Comparison of ENCODE assay signal across 10 cellular contexts in the genomic region with DNA sequence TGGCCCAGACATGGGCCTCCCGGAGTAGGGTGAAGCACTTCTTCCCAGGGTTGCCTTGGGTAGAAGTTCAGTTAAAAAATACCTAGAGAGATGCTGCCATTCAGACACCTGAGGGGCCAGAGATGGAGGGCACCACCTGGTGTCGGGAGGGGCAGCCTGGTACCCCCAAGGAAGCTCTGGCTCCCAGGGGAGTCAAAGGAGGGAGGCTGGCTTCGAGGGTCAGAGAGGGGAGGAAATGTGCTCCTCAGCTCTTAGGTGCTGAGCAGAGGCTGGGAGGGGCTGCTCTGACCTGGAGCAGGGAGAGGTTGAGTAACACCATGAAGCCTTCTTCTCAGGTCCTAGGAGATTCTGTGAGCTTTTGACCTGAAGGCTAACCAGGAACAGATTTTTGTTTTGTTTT. TPM values are rescaled to one million over a fixed set of nuclear protein-coding genes. Genes with fewer than 3 reads are reported as not detected.
DNase-seq lines count a peak whose midpoint lies in the region; ATAC-seq, FAIRE-seq and TF ChIP-seq lines count a peak whose summit lies in the region.
"Had no signal": no experiment of that assay in that cellular context is flagged by ENCODE, and none has a peak within 500 bp of the region (broad histone marks: within the 10 kb centered on the region; RNA-seq: fewer than 3 reads in every experiment).

No MANE protein-coding gene starts in this region.

- POLR2A ChIA-PET in GM12878 (lab: Charles Lee) = interaction anchor here (0.9 to 1.2 kb wide), 2 partner anchors 34 to 194 kb away, joined by 3 read pairs; no protein-coding TSS in a partner anchor

- no peak overlapping the region for H3K9ac ChIP-seq in GM12878 (ENCODE audit: control insufficient read depth, insufficient read depth, low read length)

- H3K9me3 ChIP-seq in heart right ventricle (no peaks in the 10 kb centered on the region), GM12878 (replicated peaks; ENCODE audit: control insufficient read depth, insufficient read depth, low read length) (no peaks in the 10 kb centered on the region), muscle layer of duodenum (ENCODE audit: control insufficient read depth in 1 of 2, low read length in 2 of 2) (no peaks in the 10 kb centered on the region), aorta (ENCODE audit: control insufficient read depth, low read length) (no peaks in the 10 kb centered on the region)
- H3K9me3 ChIP-seq: SJCRH30 had no signal

- H2AFZ ChIP-seq in GM12878 (ENCODE audit: control insufficient read depth, low read depth, low read length) = peak overlapping the region; percentile 34; the same call in 1 of the 2 replicates

- TF ChIP-seq CTCF in heart right ventricle (IDR thresholded peaks at IDR 0.05) (no peak), GM12878 (IDR thresholded peaks at IDR 0.05 in 2 of 3, conservative IDR thresholded peaks at IDR 0.05 in 1 of 3; ENCODE audit: control insufficient read depth in 2 of 3, extremely low read depth in 1 of 3, insufficient read depth in 1 of 3, low read depth in 3 of 3, low read length in 3 of 3) (no peak)

- H3K4me2 ChIP-seq in GM12878 (ENCODE audit: control insufficient read depth, insufficient read depth) = peak overlapping the region; percentile 78

- FAIRE-seq in GM12878 (lab: Jason Lieb, UNC) = no peak
- FAIRE-seq: G401.6 had no signal

- H3K36me3 ChIP-seq in heart right ventricle = peaks cover 0 to 17% (median 0%) of the 10 kb centered on the region in 9 donors
- H3K36me3 ChIP-seq in GM12878 (ENCODE audit: control insufficient read depth in 2 of 2, insufficient read depth in 2 of 2, low read length in 1 of 2) = no peaks in the 10 kb centered on the region
- no peaks in the 10 kb centered on the region for H3K36me3 ChIP-seq in muscle layer of duodenum (ENCODE audit: control insufficient read depth in 1 of 2, insufficient read depth in 2 of 2, low read length in 2 of 2)
- H3K36me3 ChIP-seq in aorta (ENCODE audit: control insufficient read depth in 1 of 2, insufficient read depth in 2 of 2, low read length in 1 of 2) = no peaks in the 10 kb centered on the region
- H3K36me3 ChIP-seq: SJCRH30 had no signal

- TF ChIP-seq RAD21 in GM12878 (IDR thresholded peaks at IDR 0.05; ENCODE audit: insufficient read depth, low read depth, low read length) = no peak

- SMC1A ChIA-PET in GM12878 (lab: Charles Lee; ENCODE audit: uncharacterized antibody, unreplicated experiment) = interaction anchor here (1.6 to 2.6 kb wide), 2 partner anchors 51 to 144 kb away, joined by 3 to 20 read pairs; partner anchors contain the start of gene ALG8

- H3K4me3 ChIP-seq in heart right ventricle = peak overlapping the region in 8 of 10 donors; percentile 77 to 89 (median 84)
- H3K4me3 ChIP-seq in GM12878 = peak overlapping the region; percentile 82; the same call in 1 of the 2 replicates
- H3K4me3 ChIP-seq in muscle layer of duodenum (ENCODE audit: low read depth in 1 of 2, low read length in 2 of 2) = peak overlapping the region; percentile 82 to 97
- peak overlapping the region in 1 of 2 donors; percentile 77 for H3K4me3 ChIP-seq in aorta (ENCODE audit: low read length in 2 of 2)

- no TSS peak for BruUV-seq in GM12878 (replicated peaks; lab: Mats Ljungman, UMichigan)

- WGBS in heart right ventricle, 2 donors = 47 to 55% methylated on average over 3 of the region's 3 CpGs
- 25% methylated on average over 3 of the region's 3 CpGs for WGBS in GM12878 (ENCODE audit: insufficient coverage, insufficient replicate concordance, low lambda C conversion rate, missing lambda C conversion rate)
- 16 to 17% methylated on average over 3 of the region's 3 CpGs for WGBS in aorta, 2 donors

- TF ChIP-seq EP300 in GM12878 (IDR thresholded peaks at IDR 0.05; ENCODE audit: borderline replicate concordance in 1 of 2, control insufficient read depth in 1 of 2, low read depth in 2 of 2, low read length in 2 of 2) = no peak

- ATAC-seq in heart right ventricle = no peak
- ATAC-seq in left ventricle myocardium superior = no peak
- ATAC-seq in GM12878 = no peak
- ATAC-seq in aorta (ENCODE audit: low FRiP score) = no peak
- no peak for ATAC-seq in GM19395 (IDR thresholded peaks at IDR 0.05; ENCODE audit: unreplicated experiment)

- in situ Hi-C loops in GM12878 (cut with MboI) = no loop called here

- TF ChIP-seq POLR2A in GM12878 (IDR thresholded peaks at IDR 0.05; ENCODE audit: low read depth, low read length) (no peak), erythroblast (IDR thresholded peaks at IDR 0.05; ENCODE audit: low read length) (no peak)

- DNase-seq in heart right ventricle (no peak), left ventricle myocardium superior (no peak), GM12878 (ENCODE audit: low read depth, low spot score) (no peak), aorta (peak; percentile 52 to 70), NCI-H1436 treated with DMSO at 0.1 percent for 48 hours (lab: John Stamatoyannopoulos, UW) (no peak), erythroblast (lab: John Stamatoyannopoulos, UW) (no peak)
- DNase-seq: SJCRH30 had no signal

- H3K27ac ChIP-seq in heart right ventricle (peak overlapping the region in 5 of 10 donors; percentile 17 to 90 (median 84)), GM12878 (ENCODE audit: control insufficient read depth, insufficient read depth) (no peak overlapping the region), muscle layer of duodenum (ENCODE audit: low read length) (peak overlapping the region; percentile 45), aorta (ENCODE audit: low read depth in 1 of 2, low read length in 2 of 2) (no peak overlapping the region)
- H3K27ac ChIP-seq: SJCRH30 had no signal

- intact Hi-C loops in heart right ventricle (cut with DNase I) (loop anchor here in 5 of 10 donors (2.0 to 5.0 kb wide), 4 partner anchors 48 to 113 kb away; partner anchors contain the start of genes ALG8 (in 3 of the 5) and NDUFC2 (in 1 of the 5)), left ventricle myocardium superior (cut with micrococcal nuclease) (no loop called here), GM12878 (cut with micrococcal nuclease; ENCODE audit: unreplicated experiment) (loop anchor here (2.0 to 10.0 kb wide), 2 partner anchors 33 to 195 kb away; partner anchors contain the start of gene INTS4), aorta (cut with DNase I) (loop anchor here (2.0 to 5.0 kb wide), 4 partner anchors 38 to 227 kb away; partner anchors contain the start of genes ALG8 (in 1 of the 2) and GAB2 (in 1 of the 2))

- H3K4me1 ChIP-seq in heart right ventricle = peaks cover 6 to 63% (median 36%) of the 10 kb centered on the region in 9 donors
- peaks cover 14% of the 10 kb centered on the region for H3K4me1 ChIP-seq in GM12878 (ENCODE audit: control insufficient read depth, insufficient read depth, low read length)
- H3K4me1 ChIP-seq in muscle layer of duodenum (ENCODE audit: control insufficient read depth in 1 of 2, insufficient read depth in 2 of 2, low read length in 2 of 2) = peaks cover 0 to 31% of the 10 kb centered on the region in 2 donors
- peaks cover 0 to 5% of the 10 kb centered on the region in 2 donors for H3K4me1 ChIP-seq in aorta (ENCODE audit: control insufficient read depth in 1 of 2, insufficient read depth in 2 of 2, low read length in 2 of 2)

- no peaks in the 10 kb centered on the region for H3K27me3 ChIP-seq in heart right ventricle
- no peaks in the 10 kb centered on the region for H3K27me3 ChIP-seq in GM12878 (replicated peaks in 1 of 2; ENCODE audit: control insufficient read depth in 2 of 2, insufficient read depth in 2 of 2, low read length in 1 of 2)
- H3K27me3 ChIP-seq in muscle layer of duodenum (ENCODE audit: low read depth, low read length) = no peaks in the 10 kb centered on the region
- H3K27me3 ChIP-seq in aorta (ENCODE audit: control insufficient read depth in 1 of 2, insufficient read depth in 2 of 2, low read length in 1 of 2) = no peaks in the 10 kb centered on the region
- H3K27me3 ChIP-seq: SJCRH30 had no signal

- H4K20me1 ChIP-seq in GM12878 (ENCODE audit: control insufficient read depth, insufficient read depth) = no peaks in the 10 kb centered on the region

- CTCF ChIA-PET in GM12878 (lab: Yijun Ruan, JAX) = interaction anchor here (0.9 to 3.2 kb wide), 3 partner anchors 38 to 375 kb away, joined by 3 to 13 read pairs (median 10); no protein-coding TSS in a partner anchor

- RAD21 ChIA-PET in GM12878 (lab: Charles Lee; ENCODE audit: unreplicated experiment) = interaction anchor here (0.5 to 2.5 kb wide), 5 partner anchors 48 to 335 kb away, joined by 3 to 8 read pairs (median 3); partner anchors contain the start of gene ALG8

- H3K79me2 ChIP-seq in GM12878 (ENCODE audit: control insufficient read depth, insufficient read depth, low read length) = no peaks in the 10 kb centered on the region

RNA-seq across cellular contexts. Expression of gene USP35, which starts 1.1 kb away (rescaled TPM):
- 1 to 10 TPM; 3.6 to 6.6 (median 5.2) TPM for total RNA-seq in heart right ventricle
- polyA plus RNA-seq in heart right ventricle = 1 to 10 TPM; 4.1 to 7.3 TPM
- 4.7 TPM for total RNA-seq in left ventricle myocardium superior
- 13.2 and 14.3 TPM in 2 replicates for total RNA-seq in GM12878 (2013; cell fraction: nucleolus; rRNA removed)
- 2.9 and 3.9 TPM in 2 replicates for total RNA-seq in GM12878 (2014; rRNA removed)
- total RNA-seq in GM12878 (2014; rRNA removed; fragmentation: Illumina TruSeq; extraction: Trizol) = 2.3 and 3.1 TPM in 2 replicates
- total RNA-seq in GM12878 (2021) = 5.6 and 6.4 TPM in 2 replicates
- 1.1 TPM for polyA plus RNA-seq in GM12878 (2011; ENCODE audit: low read depth)
- polyA plus RNA-seq in GM12878 (2011; rRNA removed) = 2.7 and 3.4 TPM in 2 replicates
- 3.2 and 4.3 TPM in 2 replicates for polyA plus RNA-seq in GM12878 (2011; cell fraction: cytosol; rRNA removed)
- 22.1 and 22.4 TPM in 2 replicates for polyA plus RNA-seq in GM12878 (2011; cell fraction: nucleus; rRNA removed)
- 3.2 and 3.4 TPM in 2 replicates for polyA plus RNA-seq in GM12878 (2012)
- polyA plus RNA-seq in GM12878 (2014; fragmentation: Illumina TruSeq; extraction: Trizol) = 1.7 and 2.5 TPM in 2 replicates
- under 1 TPM in 1 of 2 experiments, not detected in 1; 0.13 TPM for polyA plus RNA-seq in GM12878 (2014; fragmentation: Nextera tagmentation; extraction: Ambion mirVana)
- 5.3 and 5.5 TPM in 2 replicates for polyA plus RNA-seq in GM12878 (2014; rRNA removed)
- under 1 TPM; 0.28 to 0.68 TPM for polyA plus RNA-seq in GM12878 (2016; fragmentation: Nextera tagmentation; extraction: Ambion mirVana)
- 2.0 and 2.2 TPM in 2 replicates for polyA minus RNA-seq in GM12878 (2011; rRNA and poly(A)+ RNA removed)
- polyA minus RNA-seq in GM12878 (2011; cell fraction: cytosol; rRNA and poly(A)+ RNA removed) = 0.80 and 1.1 TPM in 2 replicates
- polyA minus RNA-seq in GM12878 (2011; cell fraction: nucleus; rRNA and poly(A)+ RNA removed) = 3.5 and 6.5 TPM in 2 replicates
- 10 to 100 TPM; 26.8 to 28.0 TPM for total RNA-seq in aorta
- polyA plus RNA-seq in aorta = 10 to 100 TPM in 1 of 2 donors, 1 to 10 TPM in 1; 3.0 to 18.7 TPM

RNA-seq across cellular contexts. Expression of gene KCTD21, which starts 1.4 kb away (rescaled TPM):
- 1 to 10 TPM; 4.2 to 9.9 (median 6.7) TPM for total RNA-seq in heart right ventricle
- polyA plus RNA-seq in heart right ventricle = 1 to 10 TPM; 4.5 to 5.0 TPM
- 8.5 TPM for total RNA-seq in left ventricle myocardium superior
- total RNA-seq in GM12878 (2013; cell fraction: nucleolus; rRNA removed) = 4.5 and 4.6 TPM in 2 replicates
- total RNA-seq in GM12878 (2014; rRNA removed) = 3.4 and 3.5 TPM in 2 replicates
- 3.8 and 4.1 TPM in 2 replicates for total RNA-seq in GM12878 (2014; rRNA removed; fragmentation: Illumina TruSeq; extraction: Trizol)
- total RNA-seq in GM12878 (2021) = 4.5 and 4.6 TPM in 2 replicates
- polyA plus RNA-seq in GM12878 (2011; ENCODE audit: low read depth) = 3.0 TPM
- 4.4 and 4.8 TPM in 2 replicates for polyA plus RNA-seq in GM12878 (2011; rRNA removed)
- 5.2 and 7.4 TPM in 2 replicates for polyA plus RNA-seq in GM12878 (2011; cell fraction: cytosol; rRNA removed)
- polyA plus RNA-seq in GM12878 (2011; cell fraction: nucleus; rRNA removed) = 2.8 and 2.9 TPM in 2 replicates
- 2.6 and 4.2 TPM in 2 replicates for polyA plus RNA-seq in GM12878 (2012)
- polyA plus RNA-seq in GM12878 (2014; fragmentation: Illumina TruSeq; extraction: Trizol) = 4.7 and 5.4 TPM in 2 replicates
- polyA plus RNA-seq in GM12878 (2014; fragmentation: Nextera tagmentation; extraction: Ambion mirVana) = under 1 TPM; 0.63 to 0.73 TPM
- 4.3 and 4.5 TPM in 2 replicates for polyA plus RNA-seq in GM12878 (2014; rRNA removed)
- 1 to 10 TPM; 2.1 to 2.9 TPM for polyA plus RNA-seq in GM12878 (2016; fragmentation: Nextera tagmentation; extraction: Ambion mirVana)
- polyA minus RNA-seq in GM12878 (2011; rRNA and poly(A)+ RNA removed) = 4.6 and 14.1 TPM in 2 replicates
- polyA minus RNA-seq in GM12878 (2011; cell fraction: cytosol; rRNA and poly(A)+ RNA removed) = 1.9 and 2.3 TPM in 2 replicates
- 1.3 and 2.7 TPM in 2 replicates for polyA minus RNA-seq in GM12878 (2011; cell fraction: nucleus; rRNA and poly(A)+ RNA removed)
- 10 to 100 TPM; 14.0 to 16.1 TPM for total RNA-seq in aorta
- polyA plus RNA-seq in aorta = 1 to 10 TPM; 4.8 to 7.5 TPM

RNA-seq across cellular contexts. Expression of gene ALG8, which starts 50.4 kb away (rescaled TPM):
- total RNA-seq in heart right ventricle (10 to 100 TPM in 9 of 10 donors, 1 to 10 TPM in 1; 9.6 to 19.5 (median 15.5) TPM), left ventricle myocardium superior (12.6 TPM), GM12878 (2014; rRNA removed) (56.9 and 75.9 TPM in 2 replicates), GM12878 (2014; rRNA removed; fragmentation: Illumina TruSeq; extraction: Trizol) (66.1 and 66.9 TPM in 2 replicates), GM12878 (2021) (48.4 and 50.6 TPM in 2 replicates), aorta (10 to 100 TPM; 22.2 to 23.6 TPM)
- polyA plus RNA-seq in heart right ventricle (10 to 100 TPM; 21.1 to 69.1 TPM), GM12878 (2011; rRNA removed) (59.9 and 75.6 TPM in 2 replicates), GM12878 (2014; fragmentation: Illumina TruSeq; extraction: Trizol) (69.8 and 74.8 TPM in 2 replicates), GM12878 (2014; fragmentation: Nextera tagmentation; extraction: Ambion mirVana) (100 to 1,000 TPM in 1 of 2 experiments, 10 to 100 TPM in 1; 79.1 to 105 TPM), GM12878 (2014; rRNA removed) (45.7 TPM in 2 replicates), GM12878 (2016; fragmentation: Nextera tagmentation; extraction: Ambion mirVana) (10 to 100 TPM; 88.1 to 88.6 TPM), aorta (10 to 100 TPM; 18.0 to 24.2 TPM)
- total RNA-seq in GM12878 (2013; cell fraction: nucleolus; rRNA removed) = 94.3 and 98.6 TPM in 2 replicates
- 29.4 TPM for polyA plus RNA-seq in GM12878 (2011; ENCODE audit: low read depth)
- 25.1 and 28.9 TPM in 2 replicates for polyA plus RNA-seq in GM12878 (2011; cell fraction: cytosol; rRNA removed)
- 35.4 and 35.7 TPM in 2 replicates for polyA plus RNA-seq in GM12878 (2011; cell fraction: nucleus; rRNA removed)
- polyA plus RNA-seq in GM12878 (2012) = 29.0 and 31.9 TPM in 2 replicates
- 39.1 and 50.7 TPM in 2 replicates for polyA minus RNA-seq in GM12878 (2011; rRNA and poly(A)+ RNA removed)
- polyA minus RNA-seq in GM12878 (2011; cell fraction: cytosol; rRNA and poly(A)+ RNA removed) = 16.8 and 20.2 TPM in 2 replicates
- 19.5 and 27.2 TPM in 2 replicates for polyA minus RNA-seq in GM12878 (2011; cell fraction: nucleus; rRNA and poly(A)+ RNA removed)

Comparison
In these comparisons a context has a peak if more than half of its experiments do, and no peak if none do; other contexts are left out.
1. DNase-seq: peak in aorta (2 of 2); none in heart right ventricle (0 of 2), left ventricle myocardium superior (single experiment), GM12878 (single experiment), NCI-H1436 treated with DMSO at 0.1 percent for 48 hours (single experiment) and erythroblast (0 of 2).